25 cellular contexts compared by ENCODE assay signal in genomic region chr2:216285641-216286156, GRCh38.
DNase-seq lines count a peak whose midpoint lies in the region; ATAC-seq and TF ChIP-seq lines count a peak whose summit lies in the region.
"Had no signal": no experiment of that assay in that cellular context is flagged by ENCODE, and none has a peak within 500 bp of the region (broad histone marks: within the 10 kb centered on the region; RNA-seq: fewer than 3 reads in every experiment).

No MANE protein-coding gene starts in this region.

- no peak overlapping the region for H3K9ac ChIP-seq in neural progenitor cell

- H3K27ac ChIP-seq in neural progenitor cell = no peak overlapping the region
- H3K27ac ChIP-seq: brain microvascular endothelial cell, heart right ventricle, psoas muscle, RWPE1 had no signal

- peaks cover 38% of the 10 kb centered on the region for H3F3A ChIP-seq in neural progenitor cell (ENCODE audit: low read depth)

- ATAC-seq in GM21825 (IDR thresholded peaks at IDR 0.05; ENCODE audit: unreplicated experiment) (no peak), HG02798 (IDR thresholded peaks at IDR 0.05; ENCODE audit: poor library complexity, unreplicated experiment) (no peak)
- ATAC-seq: HCT116; heart right ventricle; mucosa of descending colon; psoas muscle; stimulated activated naive CD8-positive, alpha-beta T cell treated with anti-CD3 and anti-CD28 coated beads, Interleukin-15, amount 100 ng/mL, for 72 hours had no signal

- peak overlapping the region; percentile 48 for H3K27ac Mint-ChIP-seq in neural progenitor cell
- no peak overlapping the region for H3K27ac Mint-ChIP-seq in type B pancreatic cell
- H3K27ac Mint-ChIP-seq: activated CD4-positive, alpha-beta T cell treated with anti-CD3 and anti-CD28 coated beads, Interleukin-2, amount 10 ng/mL, durations not matched to agents 24 days and 14 days; CD8-positive, alpha-beta memory T cell; immature natural killer cell had no signal

- no peak overlapping the region for H3K4me3 ChIP-seq in neural progenitor cell
- H3K4me3 ChIP-seq: heart right ventricle, mucosa of descending colon, psoas muscle, smooth muscle cell had no signal

- no peaks in the 10 kb centered on the region for H3K79me2 ChIP-seq in neural progenitor cell (ENCODE audit: low read depth)

- no peaks in the 10 kb centered on the region for H3K36me3 ChIP-seq in neural progenitor cell
- H3K36me3 ChIP-seq: brain microvascular endothelial cell, heart right ventricle had no signal

- H3K4me1 ChIP-seq in neural progenitor cell = peaks cover 56% of the 10 kb centered on the region
- H3K4me1 ChIP-seq: heart right ventricle, psoas muscle had no signal

- H3K9me3 Mint-ChIP-seq in neural progenitor cell (no peaks in the 10 kb centered on the region), type B pancreatic cell (no peaks in the 10 kb centered on the region)
- H3K9me3 Mint-ChIP-seq: activated CD4-positive, alpha-beta T cell treated with anti-CD3 and anti-CD28 coated beads, Interleukin-2, amount 10 ng/mL, durations not matched to agents 24 days and 14 days; CD8-positive, alpha-beta memory T cell; immature natural killer cell; neural crest cell; stimulated activated naive CD8-positive, alpha-beta T cell treated with anti-CD3 and anti-CD28 coated beads, Interleukin-15, amount 100 ng/mL, for 72 hours had no signal

- H3K27me3 ChIP-seq in neural progenitor cell = no peaks in the 10 kb centered on the region
- H3K27me3 ChIP-seq: brain microvascular endothelial cell had no signal

- no peaks in the 10 kb centered on the region for H3K36me3 Mint-ChIP-seq in neural progenitor cell
- no peaks in the 10 kb centered on the region for H3K36me3 Mint-ChIP-seq in type B pancreatic cell
- H3K36me3 Mint-ChIP-seq: CD8-positive, alpha-beta memory T cell had no signal

- H3K9me3 ChIP-seq in neural progenitor cell (ENCODE audit: low read depth) = no peaks in the 10 kb centered on the region
- H3K9me3 ChIP-seq: heart right ventricle, mucosa of descending colon, psoas muscle had no signal

- no peak overlapping the region for H3K4me2 ChIP-seq in neural progenitor cell
- H3K4me2 ChIP-seq: smooth muscle cell had no signal

- H4K20me1 ChIP-seq in neural progenitor cell (ENCODE audit: low read depth) = peaks cover 6% of the 10 kb centered on the region

- no peak for TF ChIP-seq CTCF in neural progenitor cell (IDR thresholded peaks at IDR 0.05)
- no peak for TF ChIP-seq CTCF in type B pancreatic cell (conservative IDR thresholded peaks at IDR 0.05)

- H3K27me3 Mint-ChIP-seq in neural progenitor cell (ENCODE audit: insufficient read depth, low read depth) = peaks cover 10% of the 10 kb centered on the region
- peaks cover 16% of the 10 kb centered on the region for H3K27me3 Mint-ChIP-seq in type B pancreatic cell
- H3K27me3 Mint-ChIP-seq: activated CD4-positive, alpha-beta T cell treated with anti-CD3 and anti-CD28 coated beads, Interleukin-2, amount 10 ng/mL, durations not matched to agents 24 days and 14 days; stimulated activated naive CD8-positive, alpha-beta T cell treated with anti-CD3 and anti-CD28 coated beads, Interleukin-15, amount 100 ng/mL, for 72 hours had no signal

- H3K4me1 Mint-ChIP-seq in neural progenitor cell (peaks cover 67% of the 10 kb centered on the region), type B pancreatic cell (ENCODE audit: unreplicated experiment) (peaks cover 31% of the 10 kb centered on the region)
- H3K4me1 Mint-ChIP-seq: activated CD4-positive, alpha-beta T cell treated with anti-CD3 and anti-CD28 coated beads, Interleukin-2, amount 10 ng/mL, durations not matched to agents 24 days and 14 days; CD8-positive, alpha-beta memory T cell; immature natural killer cell; stimulated activated naive CD8-positive, alpha-beta T cell treated with anti-CD3 and anti-CD28 coated beads, Interleukin-15, amount 100 ng/mL, for 72 hours had no signal

- no peak overlapping the region for H2AFZ ChIP-seq in neural progenitor cell (replicated peaks)

- H3K4me3 Mint-ChIP-seq in neural progenitor cell (no peak overlapping the region), type B pancreatic cell (no peak overlapping the region)
- H3K4me3 Mint-ChIP-seq: activated CD4-positive, alpha-beta T cell treated with anti-CD3 and anti-CD28 coated beads, Interleukin-2, amount 10 ng/mL, durations not matched to agents 24 days and 14 days; CD8-positive, alpha-beta memory T cell; immature natural killer cell; neural crest cell; stimulated activated naive CD8-positive, alpha-beta T cell treated with anti-CD3 and anti-CD28 coated beads, Interleukin-15, amount 100 ng/mL, for 72 hours had no signal

- DNase-seq in ELF-1 (ENCODE audit: low read depth, low spot score) = peak; percentile 46
- DNase-seq in NCI-H82 (lab: John Stamatoyannopoulos, UW) = peak; percentile 96
- DNase-seq in ecto neural progenitor cell (ENCODE audit: low spot score) = peak; percentile 54
- peak; percentile 33 for DNase-seq in neural progenitor cell (ENCODE audit: low spot score)
- DNase-seq in type B pancreatic cell (ENCODE audit: extremely low spot score, unreplicated experiment) = no peak
- DNase-seq: activated CD4-positive, alpha-beta T cell treated with anti-CD3 and anti-CD28 coated beads, Interleukin-2, amount 10 ng/mL, durations not matched to agents 24 days and 14 days; activated CD8-positive, alpha-beta memory T cell treated with anti-CD3 and anti-CD28 coated beads, Interleukin-2, amount 50 U/mL, for 4 hours; brain microvascular endothelial cell; CD8-positive, alpha-beta memory T cell; heart right ventricle; immature natural killer cell; mucosa of descending colon; NCI-H1436 treated with DMSO at 0.1 percent for 48 hours; NCI-H2227 treated with DMSO at 0.1 percent for 48 hours; psoas muscle; stimulated activated CD4-positive, alpha-beta T cell treated with anti-CD3 and anti-CD28 coated beads, Interleukin-4, amount 100 ng/mL, for 1 hour; stimulated activated naive CD8-positive, alpha-beta T cell treated with anti-CD3 and anti-CD28 coated beads, Interleukin-15, amount 100 ng/mL, for 72 hours; T1000; trophoblast cell had no signal
